In the genomic region with DNA sequence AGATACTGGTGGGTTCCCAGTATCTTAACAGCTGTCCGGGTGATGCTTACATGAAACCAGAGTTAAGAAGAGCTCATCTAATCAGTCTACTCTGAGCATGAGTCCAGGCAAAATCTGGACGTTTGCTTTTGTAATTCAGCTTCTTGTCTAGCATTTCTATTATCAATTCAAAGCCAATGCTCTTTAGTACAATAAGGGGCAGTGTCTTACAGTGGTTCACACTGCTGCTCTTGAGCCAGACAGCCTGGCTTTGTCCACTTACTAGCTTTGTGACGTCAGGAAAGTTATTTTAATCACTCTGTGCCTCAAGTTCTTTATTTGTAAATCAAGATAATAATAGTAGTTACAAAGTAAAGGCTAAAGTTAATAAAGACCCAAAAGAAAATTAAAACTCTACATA, we compare ENCODE assay signal across 23 cellular contexts.
DNase-seq lines count a peak whose midpoint lies in the region; ATAC-seq and TF ChIP-seq lines count a peak whose summit lies in the region.
"Had no signal": no experiment of that assay in that cellular context is flagged by ENCODE, and none has a peak within 500 bp of the region (broad histone marks: within the 10 kb centered on the region; RNA-seq: fewer than 3 reads in every experiment).

No MANE protein-coding gene starts in this region.

- H3K36me3 Mint-ChIP-seq in neural crest cell (ENCODE audit: low read depth), result no peaks in the 10 kb centered on the region

- H4K20me1 ChIP-seq in smooth muscle cell (ENCODE audit: low read depth), result no peaks in the 10 kb centered on the region

- ATAC-seq in GM21576 (IDR thresholded peaks at IDR 0.05; ENCODE audit: unreplicated experiment), result no peak
- ATAC-seq in HG02970 (IDR thresholded peaks at IDR 0.05; ENCODE audit: low FRiP score, unreplicated experiment), result no peak
- ATAC-seq: HCT116, K562, Right ventricle myocardium inferior had no signal

- peak overlapping the region; percentile 56 for H3K4me2 ChIP-seq in smooth muscle cell
- H3K4me2 ChIP-seq: PC-9 had no signal

- H2AFZ ChIP-seq in smooth muscle cell (ENCODE audit: low read depth), result no peak overlapping the region
- H2AFZ ChIP-seq: PC-9 had no signal

- no peaks in the 10 kb centered on the region for H3K79me2 ChIP-seq in smooth muscle cell (ENCODE audit: low read depth)

- peaks cover 42% of the 10 kb centered on the region for H3K4me1 Mint-ChIP-seq in neural crest cell

- no peaks in the 10 kb centered on the region for H3K36me3 ChIP-seq in smooth muscle cell (ENCODE audit: low read depth)
- H3K36me3 ChIP-seq: SJSA1 had no signal

- no peak overlapping the region for H3K4me3 ChIP-seq in smooth muscle cell
- H3K4me3 ChIP-seq: K562, PC-9, SJSA1 had no signal

- TF ChIP-seq CTCF in neural crest cell (conservative IDR thresholded peaks at IDR 0.05) (no peak), smooth muscle cell (IDR thresholded peaks at IDR 0.05; ENCODE audit: borderline replicate concordance, insufficient read depth, poor library complexity, severe bottlenecking) (no peak)

- H3K9me3 Mint-ChIP-seq in neural crest cell, result no peaks in the 10 kb centered on the region
- H3K9me3 Mint-ChIP-seq: CD4-positive, alpha-beta memory T cell had no signal

- WGBS in smooth muscle cell (ENCODE audit: low lambda C conversion rate), result 22% methylated on average over 3 of the region's 3 CpGs

- H3K4me3 Mint-ChIP-seq in neural crest cell, result peak overlapping the region; percentile 13
- H3K4me3 Mint-ChIP-seq: CD4-positive, alpha-beta memory T cell had no signal

- peak overlapping the region; percentile 73 for H3K27ac Mint-ChIP-seq in neural crest cell (ENCODE audit: unreplicated experiment)
- H3K27ac Mint-ChIP-seq: CD4-positive, alpha-beta memory T cell had no signal

- H3K27me3 ChIP-seq in smooth muscle cell (ENCODE audit: low read depth), result no peaks in the 10 kb centered on the region
- H3K27me3 ChIP-seq: SJSA1 had no signal

- no peak overlapping the region for H3K9ac ChIP-seq in smooth muscle cell (ENCODE audit: low read depth)

- no peaks in the 10 kb centered on the region for H3K9me3 ChIP-seq in smooth muscle cell (replicated peaks; ENCODE audit: low read depth)
- H3K9me3 ChIP-seq: Caco-2, SJSA1 had no signal

- H3K27ac ChIP-seq in smooth muscle cell (ENCODE audit: low read depth), result peak overlapping the region; percentile 9
- H3K27ac ChIP-seq: PC-9, SJSA1 had no signal

- H3K4me1 ChIP-seq in smooth muscle cell (ENCODE audit: low read depth), result peaks cover 23% of the 10 kb centered on the region

- DNase-seq in COLO829 (ENCODE audit: low spot score) (peak; percentile 42), globus pallidus (ENCODE audit: low spot score) (peak; percentile 78), neural crest cell (ENCODE audit: low read depth, low spot score) (no peak), smooth muscle cell (lab: John Stamatoyannopoulos, UW; ENCODE audit: unreplicated experiment) (no peak), SHP77 treated with DMSO at 0.1 percent for 48 hours (lab: John Stamatoyannopoulos, UW) (no peak)
- DNase-seq: AML-193; Caco-2; CD4-positive, alpha-beta memory T cell; DND-41; Kasumi-1; NCI-H1092 treated with DMSO at 0.1 percent for 48 hours; NCI-H1436; NCI-H187; NCI-H2081 treated with DMSO at 0.1 percent for 48 hours; NCI-H2171; NCI-H748 treated with DMSO at 0.1 percent for 48 hours; PC-9 had no signal

- H3F3A ChIP-seq in smooth muscle cell (ENCODE audit: low read depth), result peaks cover 3% of the 10 kb centered on the region

- no peaks in the 10 kb centered on the region for H3K27me3 Mint-ChIP-seq in neural crest cell (ENCODE audit: low read depth)
- H3K27me3 Mint-ChIP-seq: CD4-positive, alpha-beta memory T cell had no signal

Comparison
In these comparisons a context has a peak if more than half of its experiments do, and no peak if none do; other contexts are left out.
1. DNase-seq: peak in COLO829 (single experiment) and globus pallidus (single experiment); none in neural crest cell (single experiment), smooth muscle cell (single experiment) and SHP77 treated with DMSO at 0.1 percent for 48 hours (single experiment).